In genomic region chr7:130521552-130521951, GRCh38 we compare ENCODE assay signal across 21 cellular contexts.
"Had no signal": no experiment of that assay in that cellular context is flagged by ENCODE, and none has a peak within 500 bp of the region (broad histone marks: within the 10 kb centered on the region; RNA-seq: fewer than 3 reads in every experiment).

No MANE protein-coding gene starts in this region.

- H3K4me3 ChIP-seq: MG63, SJSA1, SK-N-MC had no signal

- H3K27ac ChIP-seq: SJSA1, SK-N-MC had no signal

- H3K36me3 ChIP-seq: MG63 had no signal

- H3K9me3 ChIP-seq: MG63, SJSA1 had no signal

- FAIRE-seq: HepG2, RCC 7860 had no signal

- ATAC-seq: HepG2 had no signal

- H3K4me3 Mint-ChIP-seq: IgD-negative memory B cell had no signal

- H3K4me1 ChIP-seq: SJSA1 had no signal

- H3K27ac Mint-ChIP-seq: IgD-negative memory B cell had no signal

- DNase-seq: KBM-7, MG63, NCI-H1092 treated with DMSO at 0.1 percent for 48 hours, NCI-H1436, NCI-H187, NCI-H2029, NCI-H2081 treated with DMSO at 0.1 percent for 48 hours, NCI-H2171, NCI-H226, NCI-H446, NCI-H510A, NCI-H524 treated with DMSO at 0.1 percent for 48 hours, NCI-H82, Right ventricle myocardium superior, RPMI8226, SIG-M5 had no signal

- H3K9me3 Mint-ChIP-seq: IgD-negative memory B cell had no signal

- H3K36me3 Mint-ChIP-seq: IgD-negative memory B cell had no signal

- H3K27me3 Mint-ChIP-seq: IgD-negative memory B cell had no signal

- H3K27me3 ChIP-seq: MG63, SJSA1 had no signal

- H3K4me1 Mint-ChIP-seq: IgD-negative memory B cell had no signal
